Comparison of ENCODE assay signal across 21 cellular contexts in the genomic region with DNA sequence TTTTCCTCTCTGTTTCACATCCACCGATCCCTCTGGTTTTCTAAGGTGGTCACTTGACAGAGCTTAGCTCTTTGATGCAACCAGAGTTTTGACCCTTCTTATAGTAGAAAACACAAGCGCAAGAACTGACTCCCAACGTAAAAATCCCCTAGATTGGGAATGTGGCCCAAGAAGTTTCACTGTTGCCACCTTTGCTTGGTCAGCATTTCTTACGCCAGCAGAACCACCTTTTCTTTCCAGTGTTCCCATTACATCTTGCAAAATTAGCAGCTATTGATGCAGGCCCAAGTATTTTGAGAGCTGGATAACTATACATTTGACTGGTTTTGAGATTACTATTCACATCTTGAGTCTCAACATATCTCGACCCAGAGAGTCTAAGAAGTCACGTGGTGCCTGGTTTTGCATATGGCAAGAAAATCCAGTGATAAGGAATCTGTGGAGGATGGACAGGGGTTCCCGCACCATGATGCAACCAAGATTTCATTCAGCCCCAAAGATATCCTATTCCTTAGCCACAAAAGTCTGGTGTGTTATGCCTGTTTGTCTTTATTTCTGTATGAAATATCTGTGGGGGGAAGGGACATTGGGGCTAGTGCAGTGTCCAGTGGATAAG. TPM values are rescaled to one million over a fixed set of nuclear protein-coding genes. Genes with fewer than 3 reads are reported as not detected.
DNase-seq lines count a peak whose midpoint lies in the region; ATAC-seq, FAIRE-seq and TF ChIP-seq lines count a peak whose summit lies in the region.
"Had no signal": no experiment of that assay in that cellular context is flagged by ENCODE, and none has a peak within 500 bp of the region (broad histone marks: within the 10 kb centered on the region; RNA-seq: fewer than 3 reads in every experiment).

No MANE protein-coding gene starts in this region.

- POLR2A ChIA-PET in A549 (lab: Yijun Ruan, JAX), result no interaction called here

- H3K9ac ChIP-seq in BLaER1 treated with 17β-estradiol and CSF1 and Interleukin-3, amounts not matched to agents 10 nM and 100 nM, result no peak overlapping the region

- no peaks in the 10 kb centered on the region for H3K27me3 Mint-ChIP-seq in activated naive CD4-positive, alpha-beta T cell treated with anti-CD3 and anti-CD28 coated beads for 36 hours (ENCODE audit: low read depth)
- H3K27me3 Mint-ChIP-seq in activated naive CD4-positive, alpha-beta T cell treated with anti-CD3 and anti-CD28 coated beads, Interleukin-2, amount 10 ng/mL, durations not matched to agents 7 days and 5 days, result peaks cover 6% of the 10 kb centered on the region
- H3K27me3 Mint-ChIP-seq: CD4-positive, alpha-beta T cell had no signal

- no peaks in the 10 kb centered on the region for H3K4me1 ChIP-seq in A549
- H3K4me1 ChIP-seq in BLaER1 treated with 17β-estradiol and CSF1 and Interleukin-3, amounts not matched to agents 10 nM and 100 nM, result peaks cover 10 to 62% (median 42%) of the 10 kb centered on the region in 10 experiments; a peak in 18 of 20 replicates
- H3K4me1 ChIP-seq: HAP-1 had no signal

- no peak overlapping the region for H3K4me2 ChIP-seq in A549
- peak overlapping the region in 9 of 11 experiments; percentile 45 to 89 (median 71); a peak in 15 of 22 replicates for H3K4me2 ChIP-seq in BLaER1 treated with 17β-estradiol and CSF1 and Interleukin-3, amounts not matched to agents 10 nM and 100 nM
- H3K4me2 ChIP-seq: GM23338 had no signal

- peaks cover 52% of the 10 kb centered on the region for H3K4me1 Mint-ChIP-seq in activated naive CD4-positive, alpha-beta T cell treated with anti-CD3 and anti-CD28 coated beads for 36 hours (ENCODE audit: low read depth)
- peaks cover 28% of the 10 kb centered on the region for H3K4me1 Mint-ChIP-seq in activated naive CD4-positive, alpha-beta T cell treated with anti-CD3 and anti-CD28 coated beads, Interleukin-2, amount 10 ng/mL, durations not matched to agents 7 days and 5 days
- H3K4me1 Mint-ChIP-seq: CD14-positive monocyte; CD8-positive, alpha-beta memory T cell; GM23338 had no signal

- no peaks in the 10 kb centered on the region for H3K9me3 Mint-ChIP-seq in activated naive CD4-positive, alpha-beta T cell treated with anti-CD3 and anti-CD28 coated beads for 36 hours
- H3K9me3 Mint-ChIP-seq in activated naive CD4-positive, alpha-beta T cell treated with anti-CD3 and anti-CD28 coated beads, Interleukin-2, amount 10 ng/mL, durations not matched to agents 7 days and 5 days, result no peaks in the 10 kb centered on the region
- H3K9me3 Mint-ChIP-seq: CD4-positive, alpha-beta T cell had no signal

- no peak overlapping the region for H3K27ac ChIP-seq in A549
- no peak overlapping the region for H3K27ac ChIP-seq in BLaER1 treated with 17β-estradiol and CSF1 and Interleukin-3, amounts not matched to agents 10 nM and 100 nM

- 85% methylated on average over 7 of the region's 7 CpGs for WGBS in A549 (ENCODE audit: missing lambda C conversion rate)
- WGBS in lower leg skin, 2 donors, result 97 to 98% methylated on average over 7 of the region's 7 CpGs

- no peak for TF ChIP-seq RAD21 in A549 (conservative IDR thresholded peaks at IDR 0.05 in 1 of 2, IDR thresholded peaks at IDR 0.05 in 1 of 2)

- intact Hi-C loops in lower leg skin (cut with DNase I; ENCODE audit: low total_unique reads), result no loop called here
- intact Hi-C loops in activated naive CD4-positive, alpha-beta T cell treated with anti-CD3 and anti-CD28 coated beads for 36 hours (cut with micrococcal nuclease), result no loop called here

- ATAC-seq in A549, result no peak
- ATAC-seq: GM23338 had no signal

- H3K36me3 ChIP-seq in BLaER1 treated with 17β-estradiol and CSF1 and Interleukin-3, amounts not matched to agents 10 nM and 100 nM, result no peaks in the 10 kb centered on the region
- H3K36me3 ChIP-seq: HAP-1 had no signal

- no peak for TF ChIP-seq CTCF in A549 (IDR thresholded peaks at IDR 0.05)
- TF ChIP-seq CTCF in lower leg skin (IDR thresholded peaks at IDR 0.05), result no peak

- H3K4me3 ChIP-seq in A549 (no peak overlapping the region), lower leg skin (ENCODE audit: low read depth, poor library complexity, severe bottlenecking) (no peak overlapping the region)
- H3K4me3 ChIP-seq in BLaER1 treated with 17β-estradiol and CSF1 and Interleukin-3, amounts not matched to agents 10 nM and 100 nM, result no peak overlapping the region
- H3K4me3 ChIP-seq: GM23338, HAP-1 had no signal

- H3K4me3 Mint-ChIP-seq in activated naive CD4-positive, alpha-beta T cell treated with anti-CD3 and anti-CD28 coated beads for 36 hours, result no peak overlapping the region
- no peak overlapping the region for H3K4me3 Mint-ChIP-seq in activated naive CD4-positive, alpha-beta T cell treated with anti-CD3 and anti-CD28 coated beads, Interleukin-2, amount 10 ng/mL, durations not matched to agents 7 days and 5 days
- H3K4me3 Mint-ChIP-seq: CD14-positive monocyte; CD4-positive, alpha-beta T cell; CD8-positive, alpha-beta memory T cell; GM23338; HFFc6 had no signal

- FAIRE-seq in A549 (lab: Jason Lieb, UNC), result no peak
- FAIRE-seq: GM12891, GM18507, H54 had no signal

- no peaks in the 10 kb centered on the region for H3K9me3 ChIP-seq in A549
- peaks cover 16 to 30% (median 22%) of the 10 kb centered on the region in 11 experiments for H3K9me3 ChIP-seq in BLaER1 treated with 17β-estradiol and CSF1 and Interleukin-3, amounts not matched to agents 10 nM and 100 nM (replicated peaks in 1 of 11)
- H3K9me3 ChIP-seq: HAP-1 had no signal

- TF ChIP-seq POLR2A in A549 (IDR thresholded peaks at IDR 0.05; ENCODE audit: low read length) (no peak), lower leg skin (IDR thresholded peaks at IDR 0.05) (no peak)

- peaks cover 2 to 10% (median 5%) of the 10 kb centered on the region in 11 experiments for H3K27me3 ChIP-seq in BLaER1 treated with 17β-estradiol and CSF1 and Interleukin-3, amounts not matched to agents 10 nM and 100 nM

- H3K36me3 Mint-ChIP-seq in activated naive CD4-positive, alpha-beta T cell treated with anti-CD3 and anti-CD28 coated beads for 36 hours (ENCODE audit: low read depth), result no peaks in the 10 kb centered on the region
- H3K36me3 Mint-ChIP-seq in activated naive CD4-positive, alpha-beta T cell treated with anti-CD3 and anti-CD28 coated beads, Interleukin-2, amount 10 ng/mL, durations not matched to agents 7 days and 5 days, result no peaks in the 10 kb centered on the region
- H3K36me3 Mint-ChIP-seq: CD14-positive monocyte; CD8-positive, alpha-beta memory T cell had no signal

- CTCF ChIA-PET in A549 (lab: Yijun Ruan, JAX), result interaction anchor here (0.7 kb wide), 1 partner anchor 361 kb away, joined by 3 read pairs; no protein-coding TSS in a partner anchor
- CTCF ChIA-PET in activated naive CD4-positive, alpha-beta T cell treated with anti-CD3 and anti-CD28 coated beads for 36 hours (lab: Charles Lee), result interaction anchor here (0.6 to 1.6 kb wide), 3 partner anchors 15 to 138 kb away, joined by 4 to 5 read pairs (median 4); no protein-coding TSS in a partner anchor
- CTCF ChIA-PET in activated naive CD4-positive, alpha-beta T cell treated with anti-CD3 and anti-CD28 coated beads, Interleukin-2, amount 10 ng/mL, durations not matched to agents 7 days and 5 days (lab: Charles Lee), result interaction anchor here (0.6 to 1.2 kb wide), 3 partner anchors 11 to 80 kb away, joined by 3 read pairs; no protein-coding TSS in a partner anchor

- DNase-seq in A549 (ENCODE audit: low read depth in 1 of 2, low spot score in 1 of 2) (no peak), amniotic epithelial cell (ENCODE audit: low read depth) (peak; percentile 42), lower leg skin (ENCODE audit: low spot score in 2 of 2) (no peak)
- DNase-seq in activated naive CD4-positive, alpha-beta T cell treated with anti-CD3 and anti-CD28 coated beads for 36 hours, result no peak
- no peak for DNase-seq in activated naive CD4-positive, alpha-beta T cell treated with anti-CD3 and anti-CD28 coated beads, Interleukin-2, amount 10 ng/mL, durations not matched to agents 7 days and 5 days
- DNase-seq: 8988T; CD4-positive, alpha-beta T cell; CD8-positive, alpha-beta memory T cell; DMS53; DMS79 treated with DMSO at 0.1 percent for 48 hours; GF-D8; HFFc6 had no signal

- TF ChIP-seq EP300 in A549 (IDR thresholded peaks at IDR 0.05), result no peak

- no peak overlapping the region for H3K27ac Mint-ChIP-seq in activated naive CD4-positive, alpha-beta T cell treated with anti-CD3 and anti-CD28 coated beads for 36 hours
- no peak overlapping the region for H3K27ac Mint-ChIP-seq in activated naive CD4-positive, alpha-beta T cell treated with anti-CD3 and anti-CD28 coated beads, Interleukin-2, amount 10 ng/mL, durations not matched to agents 7 days and 5 days
- H3K27ac Mint-ChIP-seq: CD14-positive monocyte; CD4-positive, alpha-beta T cell; CD8-positive, alpha-beta memory T cell; GM23338; HFFc6 had no signal

- no peaks in the 10 kb centered on the region for H4K20me1 ChIP-seq in BLaER1 treated with 17β-estradiol and CSF1 and Interleukin-3, amounts not matched to agents 10 nM and 100 nM

TF ChIP-seq in A549, 52 proteins besides CTCF, POLR2A, EP300 and RAD21:
- TF ChIP-seq EHMT2 (IDR thresholded peaks at IDR 0.05; ENCODE audit: low read depth) (no peak), MAFK (IDR thresholded peaks at IDR 0.05; ENCODE audit: partially characterized antibody) (peak; percentile 88)
TF ChIP-seq in A549: peak in this region for 1.

RNA-seq across cellular contexts. Expression of a gene that starts 37.9 kb away (rescaled TPM):
- polyA plus RNA-seq in A549 (2011; rRNA removed) (0.47 and 0.50 TPM in 2 replicates), A549 (2017; fragmentation: RNase III; extraction: RNeasy Plus Mini Kit Qiagen cat#74134 plus additional on column Dnase treatment) (0.31 to 0.63 TPM (median 0.63 TPM) in 3 replicates)
- 0.38 and 0.63 TPM in 2 replicates for polyA plus RNA-seq in A549 (2012; cell fraction: cytosol; rRNA removed)
- 0.94 and 2.2 TPM in 2 replicates for polyA plus RNA-seq in A549 (2012; cell fraction: nucleus; rRNA removed)
- 0.17 and 0.29 TPM in 2 replicates for polyA minus RNA-seq in A549 (2011; rRNA and poly(A)+ RNA removed)
- 10 to 100 TPM in 1 of 4 donors, 1 to 10 TPM in 3; 3.6 to 10.2 (median 5.9) TPM for total RNA-seq in lower leg skin
- 10 to 100 TPM; 34.5 to 39.0 TPM for total RNA-seq in activated naive CD4-positive, alpha-beta T cell treated with anti-CD3 and anti-CD28 coated beads for 36 hours
- total RNA-seq: Daoy, G401, GM23338 had no signal
- polyA plus RNA-seq: CD14-positive monocyte had no signal
